Comparison of ENCODE assay signal across 1 cellular context in the genomic region with DNA sequence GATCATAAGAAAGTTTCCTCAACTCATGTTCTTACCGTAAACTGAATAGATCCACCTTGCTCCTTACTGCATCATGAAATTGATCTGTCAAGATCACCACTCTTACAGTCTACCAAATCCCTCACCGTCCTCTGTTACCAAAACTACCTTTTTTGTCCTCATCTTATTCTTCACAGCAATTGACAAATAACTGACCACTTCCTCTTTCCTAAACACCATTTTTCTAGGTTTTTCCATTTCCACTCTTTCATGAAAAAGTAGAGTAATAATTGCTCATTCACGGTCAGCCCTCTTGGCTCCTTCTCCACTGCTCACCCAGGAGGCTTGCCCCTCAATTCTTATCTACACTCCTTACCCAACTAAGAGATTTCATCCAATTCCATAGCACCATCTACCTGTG.
TF ChIP-seq lines count a peak whose summit lies in the region.

No MANE protein-coding gene starts in this region.

TF ChIP-seq in A549, 52 proteins besides CTCF, POLR2A, EP300 and RAD21 (continued from another document):
- TF ChIP-seq, protein P1, sequence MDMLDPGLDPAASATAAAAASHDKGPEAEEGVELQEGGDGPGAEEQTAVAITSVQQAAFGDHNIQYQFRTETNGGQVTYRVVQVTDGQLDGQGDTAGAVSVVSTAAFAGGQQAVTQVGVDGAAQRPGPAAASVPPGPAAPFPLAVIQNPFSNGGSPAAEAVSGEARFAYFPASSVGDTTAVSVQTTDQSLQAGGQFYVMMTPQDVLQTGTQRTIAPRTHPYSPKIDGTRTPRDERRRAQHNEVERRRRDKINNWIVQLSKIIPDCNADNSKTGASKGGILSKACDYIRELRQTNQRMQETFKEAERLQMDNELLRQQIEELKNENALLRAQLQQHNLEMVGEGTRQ (IDR thresholded peaks at IDR 0.05) = no peak
- no peak for TF ChIP-seq ZSCAN20 (CRISPR knock-in tag; IDR thresholded peaks at IDR 0.05)
- no peak for TF ChIP-seq NR3C1 (IDR thresholded peaks at IDR 0.05)
- TF ChIP-seq HOXA7 (CRISPR knock-in tag; IDR thresholded peaks at IDR 0.05) = no peak
- TF ChIP-seq RCOR1 (IDR thresholded peaks at IDR 0.05; ENCODE audit: low read depth, low read length) = no peak
- no peak for TF ChIP-seq ZC3H11A (IDR thresholded peaks at IDR 0.05)
- no peak for TF ChIP-seq EHMT2 (IDR thresholded peaks at IDR 0.05; ENCODE audit: low read depth)
- TF ChIP-seq EHF (CRISPR knock-in tag; IDR thresholded peaks at IDR 0.05) = no peak
- no peak for TF ChIP-seq FOXS1 (CRISPR knock-in tag; IDR thresholded peaks at IDR 0.05)
- TF ChIP-seq, protein P2, sequence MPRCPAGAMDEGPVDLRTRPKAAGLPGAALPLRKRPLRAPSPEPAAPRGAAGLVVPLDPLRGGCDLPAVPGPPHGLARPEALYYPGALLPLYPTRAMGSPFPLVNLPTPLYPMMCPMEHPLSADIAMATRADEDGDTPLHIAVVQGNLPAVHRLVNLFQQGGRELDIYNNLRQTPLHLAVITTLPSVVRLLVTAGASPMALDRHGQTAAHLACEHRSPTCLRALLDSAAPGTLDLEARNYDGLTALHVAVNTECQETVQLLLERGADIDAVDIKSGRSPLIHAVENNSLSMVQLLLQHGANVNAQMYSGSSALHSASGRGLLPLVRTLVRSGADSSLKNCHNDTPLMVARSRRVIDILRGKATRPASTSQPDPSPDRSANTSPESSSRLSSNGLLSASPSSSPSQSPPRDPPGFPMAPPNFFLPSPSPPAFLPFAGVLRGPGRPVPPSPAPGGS (IDR thresholded peaks at IDR 0.05) = no peak
